Comparison of ENCODE assay signal across 8 cellular contexts in the genomic region with DNA sequence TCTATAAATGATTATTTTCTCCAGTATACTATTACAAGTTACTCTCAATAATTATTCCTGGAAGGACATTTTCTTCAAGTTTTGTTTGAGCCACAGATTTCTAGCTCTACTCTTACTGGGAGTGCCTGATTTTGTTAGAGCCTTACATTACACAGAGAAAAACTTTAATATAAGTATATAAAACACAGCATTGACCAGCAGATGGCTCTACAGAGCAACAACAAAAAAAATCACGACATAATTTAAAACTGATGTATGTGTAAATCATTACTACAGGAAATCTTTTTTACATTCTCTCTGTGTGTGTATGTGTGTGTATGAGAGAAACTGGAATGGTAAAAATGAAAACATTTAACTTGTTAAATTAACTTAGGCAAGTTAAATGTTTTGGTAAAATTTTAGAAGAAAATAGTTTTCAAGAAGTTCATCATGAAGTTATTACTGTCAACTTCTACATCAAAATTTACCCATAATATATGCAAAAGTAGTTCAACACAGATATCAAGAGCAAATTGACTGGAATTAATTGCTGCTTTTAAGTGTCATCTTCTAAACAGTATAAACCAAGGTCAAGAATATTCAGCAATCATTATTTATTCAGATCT.
DNase-seq lines count a peak whose midpoint lies in the region; ATAC-seq and TF ChIP-seq lines count a peak whose summit lies in the region.

No MANE protein-coding gene starts in this region.

- no peaks in the 10 kb centered on the region for H3K9me3 ChIP-seq in Panc1 (ENCODE audit: control insufficient read depth, insufficient read depth, low read depth, low read length)

- in situ Hi-C loops in Panc1 (cut with HindIII; ENCODE audit: low pct_unique_long_range_greater_than_20kb, low sequenced_read_pairs) = no loop called here

- H3K36me3 ChIP-seq in Panc1 (ENCODE audit: control insufficient read depth, insufficient read depth, low read length) = no peaks in the 10 kb centered on the region

- H3K27me3 Mint-ChIP-seq in nephron progenitor cell (ENCODE audit: low read depth, poor library complexity) = no peaks in the 10 kb centered on the region

- POLR2A ChIA-PET in Panc1 (lab: Charles Lee) = no interaction called here

- H3K4me1 Mint-ChIP-seq in nephron progenitor cell = no peaks in the 10 kb centered on the region

- H3K27me3 ChIP-seq in Panc1 (ENCODE audit: control insufficient read depth, insufficient read depth, low read length) = no peaks in the 10 kb centered on the region; the same call in 1 of the 2 replicates

- no peak overlapping the region for H3K27ac Mint-ChIP-seq in nephron progenitor cell

- H3K4me1 ChIP-seq in Panc1 (ENCODE audit: control insufficient read depth, insufficient read depth, low read length) = no peaks in the 10 kb centered on the region

- peaks cover 4% of the 10 kb centered on the region for H3K9me3 Mint-ChIP-seq in nephron progenitor cell

- no TSS peak for BruUV-seq in Panc1 (replicated peaks; lab: Mats Ljungman, UMichigan)

- DNase-seq in DMS 273 (lab: John Stamatoyannopoulos, UW; ENCODE audit: unreplicated experiment) = peak; percentile 69
- DNase-seq in HCEC 1CT = peak; percentile 60
- DNase-seq in Panc1 (ENCODE audit: low read depth, low spot score) = peak; percentile 20
- no peak for DNase-seq in epithelial cell of proximal tubule (ENCODE audit: low read depth)
- no peak for DNase-seq in nephron progenitor cell

- H3K4me3 Mint-ChIP-seq in nephron progenitor cell = no peak overlapping the region

- peak; percentile 56; the same call in 1 of the 2 replicates for ATAC-seq in Panc1
- ATAC-seq in GM18868 (IDR thresholded peaks at IDR 0.05; ENCODE audit: unreplicated experiment) = no peak
- ATAC-seq in HG02938 (IDR thresholded peaks at IDR 0.05; ENCODE audit: unreplicated experiment) = no peak
- ATAC-seq in GM21390 (IDR thresholded peaks at IDR 0.05; ENCODE audit: unreplicated experiment) = no peak

- TF ChIP-seq CTCF in Panc1 (IDR thresholded peaks at IDR 0.05) (peak; percentile 64; the same call in 1 of the 2 replicates), epithelial cell of proximal tubule (conservative IDR thresholded peaks at IDR 0.05; ENCODE audit: low read depth, low read length) (peak; percentile 58), nephron progenitor cell (IDR thresholded peaks at IDR 0.05) (peak; percentile 45)

- no peaks in the 10 kb centered on the region for H3K36me3 Mint-ChIP-seq in nephron progenitor cell (ENCODE audit: low read depth)

- intact Hi-C loops in Panc1 (cut with micrococcal nuclease; ENCODE audit: unreplicated experiment) = loop anchor here (1.0 kb wide), 2 partner anchors 169 to 197 kb away; no protein-coding TSS in a partner anchor

- no peak overlapping the region for H3K27ac ChIP-seq in Panc1 (ENCODE audit: low read length)

- H3K4me3 ChIP-seq in Panc1 (ENCODE audit: low read depth in 2 of 2, low read length in 2 of 2) (no peak overlapping the region), epithelial cell of proximal tubule (ENCODE audit: low read depth, low read length) (no peak overlapping the region)

- CTCF ChIA-PET in Panc1 (lab: Charles Lee) = no interaction called here

Comparison
In these comparisons a context has a peak if more than half of its experiments do, and no peak if none do; other contexts are left out.
1. DNase-seq: peak in DMS 273 (single experiment), HCEC 1CT (single experiment) and Panc1 (single experiment); none in epithelial cell of proximal tubule (single experiment) and nephron progenitor cell (single experiment).
2. Peak in every context shown above with its lines, with median percentiles within 50 percentile points of each other: CTCF ChIP-seq.